Comparison of ENCODE assay signal across 8 cellular contexts in genomic region chr9:112333639-112334318, GRCh38.
DNase-seq lines count a peak whose midpoint lies in the region; FAIRE-seq and TF ChIP-seq lines count a peak whose summit lies in the region.

No MANE protein-coding gene starts in this region.

- peak overlapping the region; percentile 99 for H3K27ac ChIP-seq in RWPE1

- DNase-seq in H54 (ENCODE audit: insufficient read length, low spot score) (peak; percentile 81), LNCaP clone FGC (ENCODE audit: low read depth) (peak; percentile 73), RWPE1 (ENCODE audit: low spot score) (peak; percentile 99), fibroblast of pulmonary artery (ENCODE audit: low read depth) (peak; percentile 96), nephron progenitor cell (peak; percentile 97)
- DNase-seq in activated T-helper 9 cell treated with anti-CD3 and anti-CD28 coated beads, Interleukin-2, amount 50 U/mL, for 16 hours (ENCODE audit: low read depth): peak; percentile 92

- peak; percentile 57 for TF ChIP-seq CTCF in LNCaP clone FGC (IDR thresholded peaks at IDR 0.05; ENCODE audit: control insufficient read depth, extremely low read depth, insufficient read depth)
- TF ChIP-seq CTCF in RWPE1 (conservative IDR thresholded peaks at IDR 0.05; ENCODE audit: low read depth): peak; percentile 90
- TF ChIP-seq CTCF in fibroblast of pulmonary artery (IDR thresholded peaks at IDR 0.05; ENCODE audit: low read length, missing control alignments): peak; percentile 57
- peak; percentile 27 for TF ChIP-seq CTCF in nephron progenitor cell (IDR thresholded peaks at IDR 0.05)

- 0 out of 2 replicates have a peak, but pooled peaks cover 3% of the 10 kb centered on the region for H3K4me1 ChIP-seq in ES-I3 (ENCODE audit: insufficient read depth, low read length)

- H3K4me1 Mint-ChIP-seq in nephron progenitor cell: peaks cover 34% of the 10 kb centered on the region
- peaks cover 38% of the 10 kb centered on the region for H3K4me1 Mint-ChIP-seq in stimulated activated naive CD8-positive, alpha-beta T cell treated with anti-CD3 and anti-CD28 coated beads, Interleukin-15, Interleukin-2, amounts not matched to agents 100 ng/mL and 50 ng/mL, for 24 hours (ENCODE audit: low read depth)

- H3K27ac Mint-ChIP-seq in nephron progenitor cell: peak overlapping the region; percentile 97
- H3K27ac Mint-ChIP-seq in stimulated activated naive CD8-positive, alpha-beta T cell treated with anti-CD3 and anti-CD28 coated beads, Interleukin-15, Interleukin-2, amounts not matched to agents 100 ng/mL and 50 ng/mL, for 24 hours: peak overlapping the region; percentile 96

- peak overlapping the region; percentile 97 for H3K4me3 Mint-ChIP-seq in nephron progenitor cell
- H3K4me3 Mint-ChIP-seq in stimulated activated naive CD8-positive, alpha-beta T cell treated with anti-CD3 and anti-CD28 coated beads, Interleukin-15, Interleukin-2, amounts not matched to agents 100 ng/mL and 50 ng/mL, for 24 hours: peak overlapping the region; percentile 96

- H3K4me3 ChIP-seq in LNCaP clone FGC (ENCODE audit: low read depth, low read length) (peak overlapping the region; percentile 87), fibroblast of pulmonary artery (replicated peaks; ENCODE audit: low read depth, low read length) (peak overlapping the region; percentile 93)

- peaks cover under 1% of the 10 kb centered on the region for H3K9me3 Mint-ChIP-seq in nephron progenitor cell
- no peaks in the 10 kb centered on the region for H3K9me3 Mint-ChIP-seq in stimulated activated naive CD8-positive, alpha-beta T cell treated with anti-CD3 and anti-CD28 coated beads, Interleukin-15, Interleukin-2, amounts not matched to agents 100 ng/mL and 50 ng/mL, for 24 hours

- H3K27me3 Mint-ChIP-seq in nephron progenitor cell (ENCODE audit: low read depth, poor library complexity): peaks cover 4% of the 10 kb centered on the region
- no peaks in the 10 kb centered on the region for H3K27me3 Mint-ChIP-seq in stimulated activated naive CD8-positive, alpha-beta T cell treated with anti-CD3 and anti-CD28 coated beads, Interleukin-15, Interleukin-2, amounts not matched to agents 100 ng/mL and 50 ng/mL, for 24 hours

- TF ChIP-seq POLR2A in H54 (IDR thresholded peaks at IDR 0.05; ENCODE audit: low read depth, low read length): no peak

- peaks cover 5% of the 10 kb centered on the region for H3K36me3 Mint-ChIP-seq in nephron progenitor cell (ENCODE audit: low read depth)
- H3K36me3 Mint-ChIP-seq in stimulated activated naive CD8-positive, alpha-beta T cell treated with anti-CD3 and anti-CD28 coated beads, Interleukin-15, Interleukin-2, amounts not matched to agents 100 ng/mL and 50 ng/mL, for 24 hours (ENCODE audit: low read depth): no peaks in the 10 kb centered on the region

- FAIRE-seq in H54 (lab: Jason Lieb, UNC): no peak

- H3K9me3 ChIP-seq in ES-I3 (ENCODE audit: control insufficient read depth, insufficient read depth, low read length): no peaks in the 10 kb centered on the region

- H3K9ac ChIP-seq in ES-I3 (ENCODE audit: low read depth, low read length): peak overlapping the region; percentile 96

- CTCF ChIA-PET in RWPE1 (lab: Yijun Ruan, JAX): interaction anchor here (0.5 to 4.1 kb wide), 12 partner anchors 11 to 580 kb away, joined by 3 to 34 read pairs (median 3); no protein-coding TSS in a partner anchor

- POLR2A ChIA-PET in RWPE1 (lab: Yijun Ruan, JAX; ENCODE audit: low non-redundant PET): interaction anchor here (0.5 to 1.0 kb wide), 5 partner anchors 160 to 221 kb away, joined by 3 to 4 read pairs (median 3); no protein-coding TSS in a partner anchor

- no peaks in the 10 kb centered on the region for H3K36me3 ChIP-seq in ES-I3 (ENCODE audit: insufficient read depth, low read length)

Comparison
In these comparisons a context has a peak if more than half of its experiments do, and no peak if none do; other contexts are left out.
1. Peak in every context shown above with its lines: DNase-seq, H3K4me3 ChIP-seq and H3K27ac ChIP-seq.
2. CTCF ChIP-seq: peak in every context shown above with its lines; median percentile 90 in RWPE1; 57 in LNCaP clone FGC; 57 in fibroblast of pulmonary artery; 27 in nephron progenitor cell.